Comparison of ENCODE assay signal across 10 cellular contexts in genomic region chr1:11944358-11944981, GRCh38. TPM values are rescaled to one million over a fixed set of nuclear protein-coding genes. Genes with fewer than 3 reads are reported as not detected.
A peak's percentile ranks its signal among the peaks of the same experiment; 100 is the strongest.
DNase-seq lines count a peak whose midpoint lies in the region; ATAC-seq and TF ChIP-seq lines count a peak whose summit lies in the region.
"Had no signal": no experiment of that assay in that cellular context is flagged by ENCODE, and none has a peak within 500 bp of the region (broad histone marks: within the 10 kb centered on the region; RNA-seq: fewer than 3 reads in every experiment).

No MANE protein-coding gene starts in this region.

- H3K27me3 Mint-ChIP-seq in nephron progenitor cell (ENCODE audit: low read depth, poor library complexity), result peaks cover 5% of the 10 kb centered on the region
- H3K27me3 Mint-ChIP-seq in CD4-positive, alpha-beta T cell, result no peaks in the 10 kb centered on the region
- H3K27me3 Mint-ChIP-seq in T-cell, result no peaks in the 10 kb centered on the region

- H3K27ac Mint-ChIP-seq in nephron progenitor cell (peak overlapping the region; percentile 97), T-cell (no peak overlapping the region)
- no peak overlapping the region for H3K27ac Mint-ChIP-seq in CD4-positive, alpha-beta T cell

- no peaks in the 10 kb centered on the region for H3K27me3 ChIP-seq in H7 (ENCODE audit: control insufficient read depth, insufficient read depth, low read length)
- H3K27me3 ChIP-seq in CD4-positive, alpha-beta T cell (ENCODE audit: control insufficient read depth, insufficient read depth, low read length), result no peaks in the 10 kb centered on the region

- CTCF ChIA-PET in CD4-positive, alpha-beta T cell (lab: Charles Lee), result no interaction called here
- CTCF ChIA-PET in T-cell (lab: Charles Lee), result no interaction called here

- no peak for ATAC-seq in CD4-positive, alpha-beta T cell (ENCODE audit: poor library complexity)
- ATAC-seq in T-cell (replicated peaks in 1 of 4), result no peak

- peaks cover 53% of the 10 kb centered on the region for H3K36me3 Mint-ChIP-seq in nephron progenitor cell (ENCODE audit: low read depth)
- no peaks in the 10 kb centered on the region for H3K36me3 Mint-ChIP-seq in CD4-positive, alpha-beta T cell (ENCODE audit: low read depth)
- no peaks in the 10 kb centered on the region for H3K36me3 Mint-ChIP-seq in T-cell

- DNase-seq in H7, result peak; percentile 87
- DNase-seq in NCI-H2029 (lab: John Stamatoyannopoulos, UW), result peak; percentile 77
- DNase-seq in SK-N-DZ (ENCODE audit: low spot score), result peak; percentile 84
- DNase-seq in nephron progenitor cell, result peak; percentile 58
- DNase-seq in CD4-positive, alpha-beta T cell, result no peak
- no peak for DNase-seq in T-cell
- no peak for DNase-seq in H4 (ENCODE audit: low spot score)
- DNase-seq in activated CD8-positive, alpha-beta memory T cell treated with anti-CD3 and anti-CD28 coated beads for 24 hours, result no peak
- DNase-seq: stimulated activated naive CD4-positive, alpha-beta T cell treated with Interleukin-2 at 50 U/mL for 16 hours had no signal

- H3K4me3 ChIP-seq in H7 (ENCODE audit: insufficient read depth, low read depth, low read length), result no peak overlapping the region

- intact Hi-C loops in CD4-positive, alpha-beta T cell (cut with DNase I, micrococcal nuclease), result no loop called here

- H3K4me3 Mint-ChIP-seq in nephron progenitor cell (peak overlapping the region; percentile 54), T-cell (no peak overlapping the region)
- H3K4me3 Mint-ChIP-seq in CD4-positive, alpha-beta T cell, result no peak overlapping the region
- H3K4me3 Mint-ChIP-seq: CD14-positive monocyte had no signal

- H3K4me1 Mint-ChIP-seq in nephron progenitor cell (peaks cover 40% of the 10 kb centered on the region), T-cell (no peaks in the 10 kb centered on the region)
- no peaks in the 10 kb centered on the region for H3K4me1 Mint-ChIP-seq in CD4-positive, alpha-beta T cell (ENCODE audit: low read depth)

- peaks cover 5% of the 10 kb centered on the region for H3K9me3 Mint-ChIP-seq in nephron progenitor cell
- no peaks in the 10 kb centered on the region for H3K9me3 Mint-ChIP-seq in CD4-positive, alpha-beta T cell
- no peaks in the 10 kb centered on the region for H3K9me3 Mint-ChIP-seq in T-cell

- TF ChIP-seq CTCF in nephron progenitor cell (IDR thresholded peaks at IDR 0.05), result no peak
- TF ChIP-seq CTCF in CD4-positive, alpha-beta T cell (IDR thresholded peaks at IDR 0.05), result no peak

- POLR2A ChIA-PET in CD4-positive, alpha-beta T cell (lab: Charles Lee), result interaction anchor here (0.5 kb wide), 1 partner anchor 17 kb away, joined by 3 read pairs; no protein-coding TSS in a partner anchor
- POLR2A ChIA-PET in T-cell (lab: Charles Lee), result no interaction called here

- no peak overlapping the region for H3K27ac ChIP-seq in CD4-positive, alpha-beta T cell (ENCODE audit: low read depth, low read length)

- H3K9me3 ChIP-seq in CD4-positive, alpha-beta T cell (ENCODE audit: control insufficient read depth, low read length), result no peaks in the 10 kb centered on the region

- peaks cover 4% of the 10 kb centered on the region for H3K36me3 ChIP-seq in H7 (replicated peaks; ENCODE audit: control insufficient read depth, insufficient read depth, low read length)

RNA-seq across cellular contexts. Expression of gene PLOD1, which starts 10.0 kb away (rescaled TPM):
- 90.7 and 103 TPM in 2 replicates for total RNA-seq in H7 (2014; rRNA removed; shearing (Covaris generic))
- polyA plus RNA-seq in SK-N-DZ (2014; cell fraction: cytosol; rRNA removed), result 36.1 and 44.4 TPM in 2 replicates
- polyA plus RNA-seq in SK-N-DZ (2014; cell fraction: nucleus; rRNA removed), result 31.4 and 49.3 TPM in 2 replicates
- 1 to 10 TPM; 1.6 to 1.8 TPM for total RNA-seq in CD4-positive, alpha-beta T cell
- 1 to 10 TPM; 2.6 to 6.9 (median 4.6) TPM for total RNA-seq in T-cell
- total RNA-seq in H4 (2014; rRNA removed; shearing (Covaris generic)), result 105 and 112 TPM in 2 replicates

RNA-seq across cellular contexts. Expression of gene KIAA2013, which starts 18.2 kb away (rescaled TPM):
- 105 and 113 TPM in 2 replicates for total RNA-seq in H7 (2014; rRNA removed; shearing (Covaris generic))
- 46.4 and 48.2 TPM in 2 replicates for polyA plus RNA-seq in SK-N-DZ (2014; cell fraction: cytosol; rRNA removed)
- 24.1 and 27.6 TPM in 2 replicates for polyA plus RNA-seq in SK-N-DZ (2014; cell fraction: nucleus; rRNA removed)
- total RNA-seq in CD4-positive, alpha-beta T cell, result 1 to 10 TPM; 7.6 to 8.3 TPM
- total RNA-seq in T-cell, result 10 to 100 TPM; 15.9 to 40.0 (median 35.4) TPM
- total RNA-seq in H4 (2014; rRNA removed; shearing (Covaris generic)), result 29.9 and 38.9 TPM in 2 replicates

RNA-seq across cellular contexts. Expression of gene MFN2, which starts 35.8 kb away (rescaled TPM):
- 84.1 and 85.8 TPM in 2 replicates for total RNA-seq in H7 (2014; rRNA removed; shearing (Covaris generic))
- polyA plus RNA-seq in SK-N-DZ (2014; cell fraction: cytosol; rRNA removed), result 35.1 and 38.9 TPM in 2 replicates
- polyA plus RNA-seq in SK-N-DZ (2014; cell fraction: nucleus; rRNA removed), result 46.6 and 53.5 TPM in 2 replicates
- 10 to 100 TPM; 33.0 to 38.1 TPM for total RNA-seq in CD4-positive, alpha-beta T cell
- total RNA-seq in T-cell, result 10 to 100 TPM; 38.0 to 47.0 (median 40.7) TPM
- total RNA-seq in H4 (2014; rRNA removed; shearing (Covaris generic)), result 38.4 and 40.1 TPM in 2 replicates

Comparison
In these comparisons a context has a peak if more than half of its experiments do, and no peak if none do; other contexts are left out.
1. DNase-seq: peak in H7 (single experiment), NCI-H2029 (single experiment), SK-N-DZ (single experiment) and nephron progenitor cell (single experiment); none in CD4-positive, alpha-beta T cell (0 of 10), T-cell (0 of 34), H4 (single experiment) and activated CD8-positive, alpha-beta memory T cell treated with anti-CD3 and anti-CD28 coated beads for 24 hours (single experiment).
2. RNA of gene PLOD1, which starts 10.0 kb away (total RNA-seq): 105 to 112 TPM in H4 and 90.7 to 103 TPM in H7; 2.6 to 6.9 TPM in T-cell and 1.6 to 1.8 TPM in CD4-positive, alpha-beta T cell; every median in the first group is over 10 times any median in the second.